ENCODE assay signal across 21 cellular contexts in genomic region chr9:35318741-35319140, GRCh38.
"Had no signal": no experiment of that assay in that cellular context is flagged by ENCODE, and none has a peak within 500 bp of the region (broad histone marks: within the 10 kb centered on the region; RNA-seq: fewer than 3 reads in every experiment).

No MANE protein-coding gene starts in this region.

- DNase-seq: activated CD4-positive, alpha-beta T cell treated with anti-CD3 and anti-CD28 coated beads for 48 hours; activated CD4-positive, alpha-beta T cell treated with anti-CD3 and anti-CD28 coated beads, Interleukin-2, amount 50 U/mL, for 4 hours; activated CD4-positive, CD25-positive, alpha-beta regulatory T cell treated with anti-CD3 and anti-CD28 coated beads, Interleukin-2, amount 50 U/mL, for 72 hours; activated CD8-positive, alpha-beta memory T cell treated with anti-CD3 and anti-CD28 coated beads, Interleukin-2, amount 10 ng/mL, durations not matched to agents 7 days and 5 days; activated effector memory CD4-positive, alpha-beta T cell treated with anti-CD3 and anti-CD28 coated beads, Interleukin-2, amount 50 U/mL, for 16 hours; activated naive CD4-positive, alpha-beta T cell treated with Interleukin-2 at 50 U/mL for 16 hours; activated T-cell treated with anti-CD3 and anti-CD28 coated beads, Interleukin-2, amount 50 U/mL, for 4 hours; anterior cingulate cortex; KG1; NCI-H1048; NCI-H146; NCI-H187 treated with DMSO at 0.1 percent for 48 hours; NCI-H2081 treated with DMSO at 0.1 percent for 48 hours; NCI-H446; NCI-H524; T-helper 1 cell had no signal

- ATAC-seq: activated CD8-positive, alpha-beta memory T cell treated with anti-CD3 and anti-CD28 coated beads, Interleukin-2, amount 10 ng/mL, durations not matched to agents 7 days and 5 days; activated naive CD4-positive, alpha-beta T cell treated with anti-CD3 and anti-CD28 coated beads, Interleukin-2, amount 50 U/mL, for 72 hours; activated T-cell treated with anti-CD3 and anti-CD28 coated beads, Interleukin-2, amount 50 U/mL, for 4 hours; Right ventricle myocardium inferior; WTC11 had no signal

- H3K27me3 ChIP-seq: breast epithelium had no signal

- H3K27ac ChIP-seq: breast epithelium, SK-N-MC had no signal

- H3K36me3 ChIP-seq: breast epithelium had no signal

- H3K4me1 ChIP-seq: breast epithelium had no signal

- H3K9me3 ChIP-seq: breast epithelium had no signal

- H3K4me3 ChIP-seq: breast epithelium, SK-N-MC had no signal
